1 cellular context compared by ENCODE assay signal in genomic region chr11:100031973-100032372, GRCh38.
TF ChIP-seq lines count a peak whose summit lies in the region.

No MANE protein-coding gene starts in this region.

TF ChIP-seq in GM23338, 12 proteins besides CTCF, POLR2A, EP300 and RAD21 (continued from another document):
- no peak for TF ChIP-seq REST (IDR thresholded peaks at IDR 0.05; ENCODE audit: unreplicated experiment)
- no peak for TF ChIP-seq EZH2phosphoT487 (IDR thresholded peaks at IDR 0.05; ENCODE audit: unreplicated experiment)
